ENCODE assay signal across 7 cellular contexts in genomic region chr19:38929929-38930775, GRCh38. TPM values are rescaled to one million over a fixed set of nuclear protein-coding genes. Genes with fewer than 3 reads are reported as not detected.
A peak's percentile ranks its signal among the peaks of the same experiment; 100 is the strongest.
DNase-seq lines count a peak whose midpoint lies in the region; ATAC-seq, FAIRE-seq and TF ChIP-seq lines count a peak whose summit lies in the region.

SARS2 (minus strand) TSS chr19:38930763; CDS start chr19:38930736, 27 bp downstream.

- peak within 1 kb of the TSS; percentile 88 for H3K4me3 Mint-ChIP-seq in T-helper 2 cell treated with Interferon-gamma antibody and Interleukin-4, amounts not matched to agents 5 μg/mL and 100 μg/mL, for 36 hours
- peak within 1 kb of the TSS; percentile 98 for H3K4me3 Mint-ChIP-seq in astrocyte (ENCODE audit: unreplicated experiment)

- H3K27ac Mint-ChIP-seq in T-helper 2 cell treated with Interferon-gamma antibody and Interleukin-4, amounts not matched to agents 5 μg/mL and 100 μg/mL, for 36 hours: peak within 1 kb of the TSS; percentile 99
- H3K27ac Mint-ChIP-seq in astrocyte (ENCODE audit: unreplicated experiment): peak within 1 kb of the TSS; percentile 96

- DNase-seq in GM18507 (ENCODE audit: extremely low spot score, insufficient read length, low read depth) (peak; percentile 93), NCI-H2029 (lab: John Stamatoyannopoulos, UW) (peak; percentile 90), astrocyte (ENCODE audit: low read depth) (peak; percentile 75), hepatic stellate cell (ENCODE audit: low spot score) (peak; percentile 97)
- DNase-seq in T-helper 2 cell treated with Interferon-gamma antibody and Interleukin-4, amounts not matched to agents 5 μg/mL and 100 μg/mL, for 36 hours (ENCODE audit: low spot score): peak; percentile 92

- H3K27ac ChIP-seq in astrocyte (ENCODE audit: low read depth, low read length) (peak within 1 kb of the TSS; percentile 95), rectal smooth muscle tissue (ENCODE audit: low read depth, low read length) (peak within 1 kb of the TSS; percentile 94)

- TF ChIP-seq CTCF in astrocyte (IDR thresholded peaks at IDR 0.05; ENCODE audit: insufficient read depth, low read depth, low read length): peak; percentile 98

- H3K9me3 ChIP-seq in astrocyte (ENCODE audit: insufficient read depth, low read depth, low read length): no peaks in the 10 kb centered on the region

- H3K27me3 Mint-ChIP-seq in T-helper 2 cell treated with Interferon-gamma antibody and Interleukin-4, amounts not matched to agents 5 μg/mL and 100 μg/mL, for 36 hours (ENCODE audit: low read depth): no peaks in the 10 kb centered on the region
- no peaks in the 10 kb centered on the region for H3K27me3 Mint-ChIP-seq in astrocyte (ENCODE audit: low read depth, unreplicated experiment)

- H3K9me3 Mint-ChIP-seq in T-helper 2 cell treated with Interferon-gamma antibody and Interleukin-4, amounts not matched to agents 5 μg/mL and 100 μg/mL, for 36 hours: no peaks in the 10 kb centered on the region
- peaks cover 5% of the 10 kb centered on the region for H3K9me3 Mint-ChIP-seq in astrocyte (ENCODE audit: unreplicated experiment)

- H3K36me3 ChIP-seq in astrocyte (ENCODE audit: insufficient read depth, low read length) (peaks cover 4% of the 10 kb centered on the region), rectal smooth muscle tissue (ENCODE audit: control insufficient read depth, insufficient read depth, low read length) (peaks cover 11% of the 10 kb centered on the region)

- FAIRE-seq in GM18507 (lab: Jason Lieb, UNC): no peak
- peak; percentile 23 for FAIRE-seq in astrocyte (lab: Jason Lieb, UNC)

- H3K4me1 ChIP-seq in astrocyte (ENCODE audit: insufficient read depth, low read length) (peaks cover 10% of the 10 kb centered on the region), rectal smooth muscle tissue (ENCODE audit: control insufficient read depth, insufficient read depth, low read length) (peaks cover 7% of the 10 kb centered on the region)

- peak within 1 kb of the TSS; percentile 88 for H2AFZ ChIP-seq in astrocyte (ENCODE audit: low read depth, low read length)

- H3K4me2 ChIP-seq in astrocyte (ENCODE audit: low read length): peak within 1 kb of the TSS; percentile 100

- H3K9ac ChIP-seq in astrocyte (ENCODE audit: low read length) (peak within 1 kb of the TSS; percentile 95), rectal smooth muscle tissue (ENCODE audit: low read length) (peak within 1 kb of the TSS; percentile 53)

- H3K4me3 ChIP-seq in astrocyte (ENCODE audit: insufficient read depth, low read depth, low read length) (peak within 1 kb of the TSS; percentile 95), rectal smooth muscle tissue (ENCODE audit: low read length) (peak within 1 kb of the TSS; percentile 79)

- H3K27me3 ChIP-seq in astrocyte (ENCODE audit: insufficient read depth, low read length) (no peaks in the 10 kb centered on the region), rectal smooth muscle tissue (ENCODE audit: control insufficient read depth, insufficient read depth, low read length) (no peaks in the 10 kb centered on the region)

- H3K36me3 Mint-ChIP-seq in T-helper 2 cell treated with Interferon-gamma antibody and Interleukin-4, amounts not matched to agents 5 μg/mL and 100 μg/mL, for 36 hours (ENCODE audit: low read depth): peaks cover 33% of the 10 kb centered on the region
- peaks cover 12% of the 10 kb centered on the region for H3K36me3 Mint-ChIP-seq in astrocyte (ENCODE audit: low read depth, unreplicated experiment)

- peak; percentile 67 for ATAC-seq in HG03025 (IDR thresholded peaks at IDR 0.05; ENCODE audit: low FRiP score, unreplicated experiment)

- H3K4me1 Mint-ChIP-seq in T-helper 2 cell treated with Interferon-gamma antibody and Interleukin-4, amounts not matched to agents 5 μg/mL and 100 μg/mL, for 36 hours (ENCODE audit: low read depth): peaks cover 19% of the 10 kb centered on the region
- H3K4me1 Mint-ChIP-seq in astrocyte (ENCODE audit: low read depth, unreplicated experiment): peaks cover 2% of the 10 kb centered on the region

- H3K79me2 ChIP-seq in astrocyte (ENCODE audit: insufficient read depth, low read length): peaks cover 41% of the 10 kb centered on the region

- peaks cover 15% of the 10 kb centered on the region for H4K20me1 ChIP-seq in astrocyte (ENCODE audit: insufficient read depth, low read length)

RNA-seq across cellular contexts. Expression of gene SARS2, which starts in this region (rescaled TPM):
- 21.1 and 24.8 TPM in 2 replicates for total RNA-seq in astrocyte

Comparison
In these comparisons a context has a peak if more than half of its experiments do, and no peak if none do; other contexts are left out.
1. Peak in every context shown above with its lines: DNase-seq, ATAC-seq, H3K4me3 ChIP-seq and H3K27ac ChIP-seq.